ENCODE assay signal across 2 cellular contexts in genomic region chr11:86737752-86738151, GRCh38.
TF ChIP-seq lines count a peak whose summit lies in the region.

No MANE protein-coding gene starts in this region.

TF ChIP-seq in A549, 52 proteins besides CTCF, POLR2A, EP300 and RAD21 (continued from another document and continues in another):
- TF ChIP-seq HMGXB4 (CRISPR knock-in tag; IDR thresholded peaks at IDR 0.05; ENCODE audit: borderline replicate concordance) (no peak), ATOH8 (CRISPR knock-in tag; IDR thresholded peaks at IDR 0.05; ENCODE audit: low read depth) (no peak; the same call in 1 of the 2 replicates), FOXS1 (CRISPR knock-in tag; IDR thresholded peaks at IDR 0.05) (no peak), CHD2 (IDR thresholded peaks at IDR 0.05; ENCODE audit: low read length, partially characterized antibody) (no peak), RNF2 (IDR thresholded peaks at IDR 0.05; ENCODE audit: borderline replicate concordance, low read depth) (no peak), ZC3H11A (IDR thresholded peaks at IDR 0.05) (no peak), E2F6 (IDR thresholded peaks at IDR 0.05; ENCODE audit: borderline replicate concordance, low read depth) (no peak), PHF8 (IDR thresholded peaks at IDR 0.05; ENCODE audit: borderline replicate concordance, low read depth) (no peak), KDM5A (IDR thresholded peaks at IDR 0.05) (no peak), BCL3 (IDR thresholded peaks at IDR 0.05) (no peak), CBX2 (IDR thresholded peaks at IDR 0.05; ENCODE audit: borderline replicate concordance, low read depth) (no peak), RARB (CRISPR knock-in tag; IDR thresholded peaks at IDR 0.05) (no peak), CEBPB (IDR thresholded peaks at IDR 0.05) (peak; percentile 49 to 84; a peak in 3 of 4 replicates), FOSL2 (IDR thresholded peaks at IDR 0.05) (no peak), FOSL2 (CRISPR knock-in tag; IDR thresholded peaks at IDR 0.05) (peak; percentile 30; the same call in 1 of the 2 replicates), HES2 (IDR thresholded peaks at IDR 0.05) (no peak), POLR2AphosphoS2 (conservative IDR thresholded peaks at IDR 0.05; ENCODE audit: low read length) (no peak), BHLHE40 (IDR thresholded peaks at IDR 0.05; ENCODE audit: low read depth, low read length) (no peak), NFE2L2 (conservative IDR thresholded peaks at IDR 0.05; ENCODE audit: low read length) (no peak), ESRRA (IDR thresholded peaks at IDR 0.05; ENCODE audit: borderline replicate concordance, low read length) (no peak), FOSB (CRISPR knock-in tag; IDR thresholded peaks at IDR 0.05) (peak; percentile 50; the same call in 1 of the 2 replicates), CHD4 (IDR thresholded peaks at IDR 0.05; ENCODE audit: borderline replicate concordance) (no peak), GATA3 (IDR thresholded peaks at IDR 0.05; ENCODE audit: borderline replicate concordance) (no peak), HOXA7 (CRISPR knock-in tag; IDR thresholded peaks at IDR 0.05) (no peak), JUNB (IDR thresholded peaks at IDR 0.05) (no peak), JUN (IDR thresholded peaks at IDR 0.05) (no peak), HOXB13 (CRISPR knock-in tag; IDR thresholded peaks at IDR 0.05; ENCODE audit: low read depth) (no peak), PBX3 (IDR thresholded peaks at IDR 0.05) (no peak), MAFK (IDR thresholded peaks at IDR 0.05; ENCODE audit: partially characterized antibody) (no peak), ZSCAN20 (CRISPR knock-in tag; IDR thresholded peaks at IDR 0.05) (peak; percentile 58; the same call in 1 of the 2 replicates), ZNF302 (CRISPR knock-in tag; IDR thresholded peaks at IDR 0.05) (no peak), ZFP36 (IDR thresholded peaks at IDR 0.05; ENCODE audit: borderline replicate concordance, partially characterized antibody) (no peak)

TF ChIP-seq in endothelial cell of umbilical vein, 7 proteins besides CTCF, POLR2A, EP300 and RAD21 (continued from another document):
- TF ChIP-seq MAX (IDR thresholded peaks at IDR 0.05; ENCODE audit: insufficient read depth, insufficient read length): no peak
